In genomic region chr22:44160416-44160815, GRCh38 we compare ENCODE assay signal across 26 cellular contexts. TPM values are rescaled to one million over a fixed set of nuclear protein-coding genes. Genes with fewer than 3 reads are reported as not detected.
"Had no signal": no experiment of that assay in that cellular context is flagged by ENCODE, and none has a peak within 500 bp of the region (broad histone marks: within the 10 kb centered on the region; RNA-seq: fewer than 3 reads in every experiment).

No MANE protein-coding gene starts in this region.

- FAIRE-seq: pancreas had no signal

- H3K27ac ChIP-seq: left lung, pancreas, psoas muscle, right atrium auricular region, upper lobe of left lung, WERI-Rb-1 had no signal

- H3K27me3 ChIP-seq: left lung, pancreas, right atrium auricular region, upper lobe of left lung had no signal

- H3K9me3 ChIP-seq: left lung, pancreas, psoas muscle, right atrium auricular region, upper lobe of left lung had no signal

- DNase-seq: activated CD4-positive, alpha-beta T cell treated with anti-CD3 and anti-CD28 coated beads, Interleukin-2, amount 10 ng/mL, durations not matched to agents 7 days and 5 days; activated CD4-positive, CD25-positive, alpha-beta regulatory T cell treated with anti-CD3 and anti-CD28 coated beads, Interleukin-2, amount 50 U/mL, for 72 hours; activated CD8-positive, alpha-beta memory T cell treated with anti-CD3 and anti-CD28 coated beads, Interleukin-2, amount 10 ng/mL, durations not matched to agents 7 days and 5 days; activated CD8-positive, alpha-beta T cell treated with anti-CD3 and anti-CD28 coated beads for 36 hours; activated effector memory CD4-positive, alpha-beta T cell treated with anti-CD3 and anti-CD28 coated beads, Interleukin-2, amount 50 U/mL, for 16 hours; activated naive CD4-positive, alpha-beta T cell treated with anti-CD3 and anti-CD28 coated beads, Interleukin-2, amount 10 ng/mL, durations not matched to agents 7 days and 5 days; activated T-cell treated with anti-CD3 and anti-CD28 coated beads for 4 hours; amygdala; cerebellar nuclear complex; cortex of kidney; left lung; stimulated activated CD4-positive, alpha-beta T cell treated with anti-CD3 and anti-CD28 coated beads, Interleukin-4, amount 100 ng/mL, for 24 hours; stimulated activated naive CD4-positive, alpha-beta T cell treated with Interleukin-2 at 50 U/mL for 16 hours; T-helper 1 cell; T-helper 9 cell; upper lobe of left lung; WERI-Rb-1 had no signal

- ATAC-seq: activated CD8-positive, alpha-beta memory T cell treated with anti-CD3 and anti-CD28 coated beads, Interleukin-2, amount 10 ng/mL, durations not matched to agents 7 days and 5 days; activated CD8-positive, alpha-beta T cell treated with anti-CD3 and anti-CD28 coated beads for 36 hours; left lung; natural killer cell treated with Interleukin-12 subunit alpha and Interleukin-12 subunit beta and Interleukin-15 and Interleukin-18, amount 100 ng/mL, for 72 hours; pancreas; psoas muscle had no signal

- H3K36me3 ChIP-seq: pancreas, WERI-Rb-1 had no signal

- H3K4me3 ChIP-seq: left lung, lung, pancreas, psoas muscle, right atrium auricular region, upper lobe of left lung had no signal

- H3K4me1 ChIP-seq: pancreas, psoas muscle, right atrium auricular region had no signal

RNA-seq across cellular contexts. Expression of gene PARVG, which starts 20.3 kb away (rescaled TPM):
- total RNA-seq: bronchial epithelial cell, epithelial cell of proximal tubule, fibroblast of villous mesenchyme, kidney epithelial cell had no signal
